ENCODE assay signal across 14 cellular contexts in genomic region chr16:66959645-66960177, GRCh38. TPM values are rescaled to one million over a fixed set of nuclear protein-coding genes. Genes with fewer than 3 reads are reported as not detected.
DNase-seq lines count a peak whose midpoint lies in the region; ATAC-seq and TF ChIP-seq lines count a peak whose summit lies in the region.
"Had no signal": no experiment of that assay in that cellular context is flagged by ENCODE, and none has a peak within 500 bp of the region (broad histone marks: within the 10 kb centered on the region; RNA-seq: fewer than 3 reads in every experiment).

No MANE protein-coding gene starts in this region.

- DNase-seq in MV-4-11 (lab: John Stamatoyannopoulos, UW) (peak; percentile 58), T-helper 17 cell (no peak), right cardiac atrium (peak; percentile 43 to 73 (median 68)), psoas muscle (peak; percentile 41 to 62), foreskin fibroblast (no peak), left lobe of liver (ENCODE audit: low spot score) (no peak), SK-N-SH (no peak)
- DNase-seq: DMS53, midbrain, NCI-H2029 treated with DMSO at 0.1 percent for 48 hours, upper lobe of left lung had no signal

- peaks cover 23% of the 10 kb centered on the region for H3K4me1 Mint-ChIP-seq in T-helper 17 cell

- no peaks in the 10 kb centered on the region for H3K36me3 Mint-ChIP-seq in T-helper 17 cell (ENCODE audit: low read depth)

- H3K9ac ChIP-seq in SK-N-SH = no peak overlapping the region

- intact Hi-C loops in right cardiac atrium (cut with DNase I) = no loop called here
- intact Hi-C loops in psoas muscle (cut with DNase I) = loop anchor here (5.0 to 10.0 kb wide), 3 partner anchors 43 to 198 kb away; partner anchors contain the start of genes FBXL8 (in 1 of the 2) and TRADD (in 1 of the 2)

- no peak for TF ChIP-seq CTCF in psoas muscle (IDR thresholded peaks at IDR 0.05)
- no peak for TF ChIP-seq CTCF in foreskin fibroblast (IDR thresholded peaks at IDR 0.05; ENCODE audit: low read depth, low read length)
- no peak for TF ChIP-seq CTCF in SK-N-SH (IDR thresholded peaks at IDR 0.05)

- H3K4me3 ChIP-seq in right cardiac atrium (ENCODE audit: low read length) = no peak overlapping the region
- no peak overlapping the region for H3K4me3 ChIP-seq in psoas muscle
- no peak overlapping the region for H3K4me3 ChIP-seq in foreskin fibroblast (ENCODE audit: low read depth in 1 of 2, low read length in 2 of 2)
- H3K4me3 ChIP-seq in SK-N-SH (ENCODE audit: low read depth in 2 of 2, low read length in 1 of 2) = no peak overlapping the region
- H3K4me3 ChIP-seq: upper lobe of left lung had no signal

- H3K79me2 ChIP-seq in SK-N-SH (ENCODE audit: insufficient read depth) = no peaks in the 10 kb centered on the region

- no peak overlapping the region for H2AFZ ChIP-seq in SK-N-SH (ENCODE audit: low read depth)

- no peaks in the 10 kb centered on the region for H3K9me2 ChIP-seq in SK-N-SH

- peak overlapping the region; percentile 49 for H3K4me3 Mint-ChIP-seq in T-helper 17 cell

- H3K9me3 ChIP-seq in T-helper 17 cell (ENCODE audit: control insufficient read depth, low read length, poor library complexity, severe bottlenecking) = no peaks in the 10 kb centered on the region
- H3K9me3 ChIP-seq in right cardiac atrium (ENCODE audit: control insufficient read depth, low read length) = no peaks in the 10 kb centered on the region
- no peaks in the 10 kb centered on the region for H3K9me3 ChIP-seq in psoas muscle
- no peaks in the 10 kb centered on the region for H3K9me3 ChIP-seq in SK-N-SH
- H3K9me3 ChIP-seq: upper lobe of left lung had no signal

- CTCF ChIA-PET in SK-N-SH (lab: Yijun Ruan, JAX) = interaction anchor here (0.7 to 11.9 kb wide), 11 partner anchors 7 to 233 kb away, joined by 3 to 82 read pairs (median 6); partner anchors contain the start of gene B3GNT9

- peaks cover 0 to 50% of the 10 kb centered on the region in 2 donors for H3K36me3 ChIP-seq in psoas muscle (ENCODE audit: insufficient read depth in 1 of 2, low read depth in 1 of 2)
- H3K36me3 ChIP-seq in SK-N-SH (replicated peaks in 1 of 2; ENCODE audit: control insufficient read depth in 1 of 2, insufficient read depth in 2 of 2, low read length in 1 of 2) = no peaks in the 10 kb centered on the region
- H3K36me3 ChIP-seq: upper lobe of left lung had no signal

- H3K27me3 ChIP-seq in right cardiac atrium (ENCODE audit: control insufficient read depth, insufficient read depth) (no peaks in the 10 kb centered on the region), psoas muscle (ENCODE audit: insufficient read depth in 3 of 3, low read length in 2 of 3) (no peaks in the 10 kb centered on the region), SK-N-SH (ENCODE audit: insufficient read depth) (no peaks in the 10 kb centered on the region)
- H3K27me3 ChIP-seq: upper lobe of left lung had no signal

- no peak for TF ChIP-seq EP300 in SK-N-SH (IDR thresholded peaks at IDR 0.05; ENCODE audit: borderline replicate concordance in 1 of 2, low read depth in 1 of 2, low read length in 1 of 2)

- no peak for ATAC-seq in T-helper 17 cell
- ATAC-seq in right cardiac atrium = peak; percentile 34 to 44
- peak in 2 of 4 donors; percentile 26 to 43 for ATAC-seq in psoas muscle
- no peak for ATAC-seq in HG02642 (IDR thresholded peaks at IDR 0.05; ENCODE audit: poor library complexity, unreplicated experiment)
- no peak for ATAC-seq in left lobe of liver

- no peaks in the 10 kb centered on the region for H4K20me1 ChIP-seq in SK-N-SH (ENCODE audit: insufficient read depth)

- no peak overlapping the region for H3K4me2 ChIP-seq in SK-N-SH

- no peaks in the 10 kb centered on the region for H3F3A ChIP-seq in SK-N-SH (replicated peaks; ENCODE audit: insufficient read depth)

- H3K4me1 ChIP-seq in right cardiac atrium (ENCODE audit: control insufficient read depth, insufficient read depth, low read length) (no peaks in the 10 kb centered on the region), psoas muscle (peaks cover 13% of the 10 kb centered on the region), SK-N-SH (ENCODE audit: control insufficient read depth in 1 of 2, insufficient read depth in 2 of 2, low read depth in 1 of 2, low read length in 1 of 2) (peaks cover 0 to 16% of the 10 kb centered on the region in 2 experiments; a peak in 1 of 4 replicates)

- H3K27me3 Mint-ChIP-seq in T-helper 17 cell = peaks cover 2% of the 10 kb centered on the region

- 58% methylated on average over 5 of the region's 5 CpGs for WGBS in right cardiac atrium
- WGBS in psoas muscle, 3 donors = 21 to 40% (median 24%) methylated on average over 5 of the region's 5 CpGs
- 78% methylated on average over 5 of the region's 5 CpGs for WGBS in SK-N-SH (ENCODE audit: low lambda C conversion rate)

- H3K27ac ChIP-seq in right cardiac atrium (ENCODE audit: low read length) (no peak overlapping the region), psoas muscle (no peak overlapping the region), SK-N-SH (ENCODE audit: low read depth in 2 of 2, low read length in 1 of 2) (no peak overlapping the region)
- H3K27ac ChIP-seq: epithelial cell of prostate had no signal

- TF ChIP-seq RAD21 in SK-N-SH (IDR thresholded peaks at IDR 0.05; ENCODE audit: low read length) = no peak

- POLR2A ChIA-PET in SK-N-SH (lab: Yijun Ruan, JAX) = interaction anchor here (0.8 kb wide), 1 partner anchor 70 kb away, joined by 3 read pairs; no protein-coding TSS in a partner anchor

- H3K27ac Mint-ChIP-seq in T-helper 17 cell = peak overlapping the region; percentile 72

TF ChIP-seq in SK-N-SH, 30 proteins besides CTCF, POLR2A, EP300 and RAD21 (continues in another document):
- TF ChIP-seq PBX3 (IDR thresholded peaks at IDR 0.05) (no peak), POLR2AphosphoS5 (IDR thresholded peaks at IDR 0.05; ENCODE audit: low read depth, low read length) (no peak), SMC3 (IDR thresholded peaks at IDR 0.05; ENCODE audit: low read depth, low read length) (no peak), MEF2A (IDR thresholded peaks at IDR 0.05; ENCODE audit: borderline replicate concordance, low read depth) (no peak), NRF1 (IDR thresholded peaks at IDR 0.05; ENCODE audit: low read depth, low read length) (no peak), ELF1 (IDR thresholded peaks at IDR 0.05) (no peak)

RNA-seq across cellular contexts. Expression of gene CES3, which starts 1.4 kb away (rescaled TPM):
- 1 to 10 TPM in 1 of 2 donors, under 1 TPM in 1; 0.63 to 1.3 TPM for total RNA-seq in T-helper 17 cell
- 1 to 10 TPM in 2 of 4 donors, under 1 TPM in 2; 0.88 to 1.3 (median 0.98) TPM for total RNA-seq in right cardiac atrium
- 0.48 TPM for polyA plus RNA-seq in right cardiac atrium
- 10 to 100 TPM in 3 of 4 donors, 1 to 10 TPM in 1; 9.7 to 15.2 (median 13.5) TPM for total RNA-seq in psoas muscle
- polyA plus RNA-seq in psoas muscle = 1 to 10 TPM in 2 of 3 donors, under 1 TPM in 1; 0.48 to 8.7 (median 8.5) TPM
- total RNA-seq in left lobe of liver = 80.3 TPM
- polyA plus RNA-seq in SK-N-SH (2012; rRNA removed) = 1.4 and 1.8 TPM in 2 replicates
- polyA plus RNA-seq in SK-N-SH (2012; cell fraction: cytosol; rRNA removed) = 0.32 and 0.37 TPM in 2 replicates
- 12.0 and 13.8 TPM in 2 replicates for polyA plus RNA-seq in SK-N-SH (2012; cell fraction: nucleus; rRNA removed)

RNA-seq across cellular contexts. Expression of gene CES2, which starts 24.4 kb away (rescaled TPM):
- 10 to 100 TPM; 33.1 to 36.8 TPM for total RNA-seq in T-helper 17 cell
- total RNA-seq in right cardiac atrium = 10 to 100 TPM; 32.4 to 47.6 (median 37.1) TPM
- 46.1 TPM for polyA plus RNA-seq in right cardiac atrium
- total RNA-seq in psoas muscle = 10 to 100 TPM; 22.7 to 92.8 (median 57.6) TPM
- 10 to 100 TPM; 12.8 to 22.4 (median 21.6) TPM for polyA plus RNA-seq in psoas muscle
- total RNA-seq in left lobe of liver = 286 TPM
- 33.1 and 37.8 TPM in 2 replicates for polyA plus RNA-seq in SK-N-SH (2012; rRNA removed)
- polyA plus RNA-seq in SK-N-SH (2012; cell fraction: cytosol; rRNA removed) = 17.4 and 23.3 TPM in 2 replicates
- 49.6 and 54.5 TPM in 2 replicates for polyA plus RNA-seq in SK-N-SH (2012; cell fraction: nucleus; rRNA removed)

RNA-seq across cellular contexts. Expression of gene CIAO2B, which starts 25.5 kb away (rescaled TPM):
- total RNA-seq in T-helper 17 cell = 10 to 100 TPM; 50.3 to 51.0 TPM
- total RNA-seq in right cardiac atrium = 100 to 1,000 TPM in 2 of 4 donors, 10 to 100 TPM in 2; 82.8 to 104 (median 100) TPM
- polyA plus RNA-seq in right cardiac atrium = 239 TPM
- 100 to 1,000 TPM; 145 to 346 (median 248) TPM for total RNA-seq in psoas muscle
- polyA plus RNA-seq in psoas muscle = 100 to 1,000 TPM; 431 to 818 (median 460) TPM
- total RNA-seq in left lobe of liver = 42.6 TPM
- polyA plus RNA-seq in SK-N-SH (2012; rRNA removed) = 577 and 665 TPM in 2 replicates
- 393 and 468 TPM in 2 replicates for polyA plus RNA-seq in SK-N-SH (2012; cell fraction: cytosol; rRNA removed)
- 306 and 310 TPM in 2 replicates for polyA plus RNA-seq in SK-N-SH (2012; cell fraction: nucleus; rRNA removed)

RNA-seq across cellular contexts. Expression of gene CES4A, which starts 28.7 kb away (rescaled TPM):
- 10 to 100 TPM; 17.8 to 20.0 TPM for total RNA-seq in T-helper 17 cell
- 10 to 100 TPM; 11.1 to 21.5 (median 12.1) TPM for total RNA-seq in right cardiac atrium
- 10.3 TPM for polyA plus RNA-seq in right cardiac atrium
- 10 to 100 TPM in 2 of 4 donors, 1 to 10 TPM in 2; 6.0 to 41.3 (median 10.4) TPM for total RNA-seq in psoas muscle
- polyA plus RNA-seq in psoas muscle = 1 to 10 TPM; 4.2 to 5.5 (median 4.4) TPM
- 67.7 TPM for total RNA-seq in left lobe of liver
- polyA plus RNA-seq in SK-N-SH (2012; rRNA removed) = 7.3 and 13.2 TPM in 2 replicates
- polyA plus RNA-seq in SK-N-SH (2012; cell fraction: cytosol; rRNA removed) = 1.8 and 2.6 TPM in 2 replicates
- 86.2 and 87.9 TPM in 2 replicates for polyA plus RNA-seq in SK-N-SH (2012; cell fraction: nucleus; rRNA removed)
- total RNA-seq: M059J had no signal

RNA-seq across cellular contexts. Expression of gene RRAD, which starts 34.4 kb away (rescaled TPM):
- under 1 TPM; 0.52 to 0.67 TPM for total RNA-seq in T-helper 17 cell
- total RNA-seq in right cardiac atrium = 100 to 1,000 TPM; 135 to 299 (median 142) TPM
- 375 TPM for polyA plus RNA-seq in right cardiac atrium
- 1,000 to 10,000 TPM in 1 of 4 donors, 100 to 1,000 TPM in 3; 164 to 2,869 (median 749) TPM for total RNA-seq in psoas muscle
- 100 to 1,000 TPM; 168 to 304 (median 293) TPM for polyA plus RNA-seq in psoas muscle
- total RNA-seq in left lobe of liver = 0.98 TPM
- polyA plus RNA-seq in SK-N-SH (2012; rRNA removed) = 9.3 and 11.7 TPM in 2 replicates
- 3.5 and 5.2 TPM in 2 replicates for polyA plus RNA-seq in SK-N-SH (2012; cell fraction: cytosol; rRNA removed)
- 16.5 and 22.1 TPM in 2 replicates for polyA plus RNA-seq in SK-N-SH (2012; cell fraction: nucleus; rRNA removed)

Comparison
In these comparisons a context has a peak if more than half of its experiments do, and no peak if none do; other contexts are left out.
1. DNase-seq: peak in MV-4-11 (single experiment), right cardiac atrium (3 of 3) and psoas muscle (2 of 2); none in T-helper 17 cell (0 of 3), foreskin fibroblast (0 of 2), left lobe of liver (single experiment) and SK-N-SH (single experiment).
2. ATAC-seq: peak in right cardiac atrium (2 of 2); none in T-helper 17 cell (single experiment), HG02642 (single experiment) and left lobe of liver (single experiment).
3. RNA of gene CES3, which starts 1.4 kb away (total RNA-seq): 80.3 TPM in left lobe of liver (single experiment) and 9.7 to 15.2 TPM in psoas muscle; 0.63 to 1.3 TPM in T-helper 17 cell and 0.88 to 1.3 TPM in right cardiac atrium; every median in the first group is over 4 times any median in the second.
4. intact Hi-C loops: an anchor here in psoas muscle (5.0 to 10.0 kb wide); none called in right cardiac atrium.